7 cellular contexts compared by ENCODE assay signal in genomic region chr3:120291552-120291951, GRCh38. TPM values are rescaled to one million over a fixed set of nuclear protein-coding genes. Genes with fewer than 3 reads are reported as not detected.
DNase-seq lines count a peak whose midpoint lies in the region; ATAC-seq and TF ChIP-seq lines count a peak whose summit lies in the region.
"Not testable (repeated sequence)": the region's sequence is repeated elsewhere in the genome, so short reads cannot be mapped to it uniquely, and the experiment has no call there.

No MANE protein-coding gene starts in this region.

- peaks cover 20% of the 10 kb centered on the region for H3K36me3 Mint-ChIP-seq in HFFc6 (ENCODE audit: low read depth)

- not testable (repeated sequence) for H3K27ac Mint-ChIP-seq in HFFc6

- not testable (repeated sequence) for H3K9ac ChIP-seq in adipocyte (ENCODE audit: low read length)

- not testable (repeated sequence) for H3K4me3 ChIP-seq in AG10803 (ENCODE audit: low read length); adipocyte (ENCODE audit: low read length); cardiac fibroblast (replicated peaks in 1 of 2; ENCODE audit: low read depth in 2 of 2, low read length in 2 of 2); fibroblast of pulmonary artery (replicated peaks; ENCODE audit: low read depth, low read length); left lung

- not testable (repeated sequence) for H3K4me1 ChIP-seq in adipocyte (ENCODE audit: control insufficient read depth, insufficient read depth, low read length); left lung

- H3K27ac ChIP-seq in left lung = not testable (repeated sequence)

- peaks cover 28% of the 10 kb centered on the region for H3K9me3 Mint-ChIP-seq in HFFc6

- H3K4me1 Mint-ChIP-seq in HFFc6 (ENCODE audit: low read depth) = not testable (repeated sequence)

- peaks cover 30% of the 10 kb centered on the region for H3K27me3 Mint-ChIP-seq in HFFc6 (ENCODE audit: insufficient read depth)

- peak; percentile 74 for ATAC-seq in left lung

- TF ChIP-seq CTCF in AG10803 (conservative IDR thresholded peaks at IDR 0.05; ENCODE audit: low read length); HFFc6 (IDR thresholded peaks at IDR 0.05); cardiac fibroblast (IDR thresholded peaks at IDR 0.05; ENCODE audit: low read depth, low read length); fibroblast of pulmonary artery (IDR thresholded peaks at IDR 0.05; ENCODE audit: low read length, missing control alignments); left lung (IDR thresholded peaks at IDR 0.05): not testable (repeated sequence)

- not testable (repeated sequence) for H3K4me3 Mint-ChIP-seq in HFFc6

- H3K36me3 ChIP-seq in adipocyte (ENCODE audit: control insufficient read depth, insufficient read depth, low read length, severe bottlenecking); left lung: not testable (repeated sequence)

- intact Hi-C loops in left lung (cut with DNase I) = not testable (repeated sequence)

- H3K27me3 ChIP-seq in adipocyte (replicated peaks; ENCODE audit: control insufficient read depth, insufficient read depth, low read length) = not testable (repeated sequence)
- peaks cover 0 to 12% of the 10 kb centered on the region in 2 donors for H3K27me3 ChIP-seq in left lung

- not testable (repeated sequence) for H3K9me3 ChIP-seq in adipocyte (ENCODE audit: control insufficient read depth, low read length)
- peaks cover 0 to 20% of the 10 kb centered on the region in 2 donors for H3K9me3 ChIP-seq in left lung

- DNase-seq in AG10803 (ENCODE audit: low read depth) = peak; percentile 12
- DNase-seq in HFFc6 = peak; percentile 10
- DNase-seq in adipocyte (ENCODE audit: low read depth) = peak; percentile 25
- DNase-seq in cardiac fibroblast (ENCODE audit: low read depth in 2 of 2) = peak; percentile 48 to 59
- DNase-seq in fibroblast of pulmonary artery (ENCODE audit: low read depth) = peak; percentile 68
- DNase-seq in left lung = not testable (repeated sequence)
- DNase-seq in stromal cell of bone marrow (ENCODE audit: low read depth) = peak; percentile 13

RNA-seq across cellular contexts. Expression of gene GPR156, which starts 6.5 kb away (rescaled TPM):
- under 1 TPM; 0.14 to 0.29 (median 0.21) TPM for total RNA-seq in HFFc6 (2021; fragmentation: NEBNext Ultra II Directional; extraction: Animal tissue kit (Norgen Biotek cat#: 25700))
- total RNA-seq in left lung = under 1 TPM; 0.34 to 0.85 TPM

RNA-seq across cellular contexts. Expression of gene LRRC58, which starts 57.6 kb away (rescaled TPM):
- total RNA-seq in HFFc6 (2021; fragmentation: NEBNext Ultra II Directional; extraction: Animal tissue kit (Norgen Biotek cat#: 25700)) = 10 to 100 TPM; 14.2 to 17.9 (median 16.3) TPM
- 10 to 100 TPM; 21.3 to 25.4 TPM for total RNA-seq in left lung
